Comparison of ENCODE assay signal across 2 cellular contexts in genomic region chr3:39330824-39331223, GRCh38.
TF ChIP-seq lines count a peak whose summit lies in the region.

No MANE protein-coding gene starts in this region.

TF ChIP-seq in GM23338, 12 proteins besides CTCF, POLR2A, EP300 and RAD21:
- TF ChIP-seq EZH2 (IDR thresholded peaks at IDR 0.05; ENCODE audit: low read depth, unreplicated experiment) (no peak), POLR2AphosphoS5 (IDR thresholded peaks at IDR 0.05; ENCODE audit: low read depth) (no peak), ZNF331 (CRISPR knock-in tag; IDR thresholded peaks at IDR 0.05; ENCODE audit: low read depth) (no peak), ZNF462 (CRISPR knock-in tag; IDR thresholded peaks at IDR 0.05) (no peak), ETS1 (IDR thresholded peaks at IDR 0.05) (no peak), JUNB (IDR thresholded peaks at IDR 0.05; ENCODE audit: unreplicated experiment) (no peak), NANOG (IDR thresholded peaks at IDR 0.05; ENCODE audit: borderline replicate concordance) (no peak), REST (IDR thresholded peaks at IDR 0.05; ENCODE audit: unreplicated experiment) (no peak), EZH2phosphoT487 (IDR thresholded peaks at IDR 0.05; ENCODE audit: unreplicated experiment) (no peak), CREB1 (CRISPR knock-in tag; IDR thresholded peaks at IDR 0.05; ENCODE audit: low read depth) (no peak), STAT1 (IDR thresholded peaks at IDR 0.05; ENCODE audit: unreplicated experiment) (no peak), ZNF114 (CRISPR knock-in tag; IDR thresholded peaks at IDR 0.05) (no peak)

TF ChIP-seq in WTC11, 78 proteins besides CTCF, POLR2A, EP300 and RAD21:
- no peak for TF ChIP-seq HMGXB4 (CRISPR knock-in tag; IDR thresholded peaks at IDR 0.05)
- TF ChIP-seq ZNF219 (CRISPR knock-in tag; IDR thresholded peaks at IDR 0.05; ENCODE audit: borderline replicate concordance): no peak
- TF ChIP-seq OVOL2 (CRISPR knock-in tag; IDR thresholded peaks at IDR 0.05; ENCODE audit: borderline replicate concordance): no peak
- TF ChIP-seq ZNF138 (CRISPR knock-in tag; conservative IDR thresholded peaks at IDR 0.05): no peak
- no peak for TF ChIP-seq TEAD1 (CRISPR knock-in tag; IDR thresholded peaks at IDR 0.05)
